ENCODE assay signal across 17 cellular contexts in the genomic region with DNA sequence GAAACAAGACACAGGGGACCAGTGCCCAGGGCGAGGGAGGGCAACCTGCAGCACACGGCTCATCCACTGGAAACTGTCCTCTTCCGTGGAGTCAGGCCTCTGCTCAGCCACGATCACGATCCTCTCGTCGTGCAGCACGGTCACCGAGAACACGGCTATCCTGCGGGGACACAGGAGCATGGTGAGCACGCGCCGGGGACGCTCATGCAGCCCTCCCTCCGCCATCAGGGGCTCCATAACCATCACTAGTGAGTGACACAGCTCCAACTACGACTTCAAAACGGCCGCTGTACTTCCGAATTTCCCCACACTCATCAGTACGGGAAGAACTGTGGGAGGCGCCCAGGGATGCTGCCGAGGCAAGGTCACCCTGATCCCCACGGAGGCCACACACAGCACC.
A peak's percentile ranks its signal among the peaks of the same experiment; 100 is the strongest.
DNase-seq lines count a peak whose midpoint lies in the region; ATAC-seq and TF ChIP-seq lines count a peak whose summit lies in the region.
"Had no signal": no experiment of that assay in that cellular context is flagged by ENCODE, and none has a peak within 500 bp of the region (broad histone marks: within the 10 kb centered on the region; RNA-seq: fewer than 3 reads in every experiment).

No MANE protein-coding gene starts in this region.

- no peak for ATAC-seq in GM18511 (IDR thresholded peaks at IDR 0.05; ENCODE audit: unreplicated experiment)
- ATAC-seq: A549; CD8-positive, alpha-beta T cell; GM12878; K562 had no signal

- H3K27me3 Mint-ChIP-seq in osteocyte (ENCODE audit: unreplicated experiment): no peaks in the 10 kb centered on the region

- H3K18ac ChIP-seq in mesenchymal stem cell (ENCODE audit: low read depth in 1 of 2, low read length in 2 of 2): no peak overlapping the region

- peak overlapping the region in 1 of 2 experiments; percentile 18 for H2BK12ac ChIP-seq in mesenchymal stem cell (ENCODE audit: low read length in 2 of 2)

- H3K9me3 ChIP-seq in mesenchymal stem cell (ENCODE audit: control insufficient read depth, low read length) (no peaks in the 10 kb centered on the region), sigmoid colon (no peaks in the 10 kb centered on the region), testis (no peaks in the 10 kb centered on the region)
- H3K9me3 ChIP-seq: A549 had no signal

- H3K27me3 ChIP-seq in mesenchymal stem cell (ENCODE audit: control insufficient read depth in 1 of 2, insufficient read depth in 1 of 2, low read length in 2 of 2): no peaks in the 10 kb centered on the region
- no peaks in the 10 kb centered on the region for H3K27me3 ChIP-seq in sigmoid colon
- H3K27me3 ChIP-seq in testis: no peaks in the 10 kb centered on the region

- H3K36me3 Mint-ChIP-seq in osteocyte (ENCODE audit: unreplicated experiment): peaks cover 56% of the 10 kb centered on the region

- H4K91ac ChIP-seq in mesenchymal stem cell (ENCODE audit: low read length): no peak overlapping the region

- no peak overlapping the region for H2AFZ ChIP-seq in mesenchymal stem cell (ENCODE audit: low read depth, low read length)

- no peak overlapping the region for H2AK5ac ChIP-seq in mesenchymal stem cell (ENCODE audit: low read length, severe bottlenecking)

- no peak for TF ChIP-seq CTCF in sigmoid colon (IDR thresholded peaks at IDR 0.05)
- TF ChIP-seq CTCF in testis (IDR thresholded peaks at IDR 0.05): no peak
- TF ChIP-seq CTCF in osteocyte (IDR thresholded peaks at IDR 0.05): no peak

- peak overlapping the region in 1 of 2 experiments; percentile 45 for H3K14ac ChIP-seq in mesenchymal stem cell (ENCODE audit: low read length in 2 of 2)

- H4K8ac ChIP-seq in mesenchymal stem cell (ENCODE audit: low read length): peak overlapping the region; percentile 19

- H3K36me3 ChIP-seq in mesenchymal stem cell (ENCODE audit: control insufficient read depth in 1 of 2, insufficient read depth in 2 of 2, low read depth in 1 of 2, low read length in 2 of 2) (peaks cover 61 to 89% of the 10 kb centered on the region in 2 experiments), sigmoid colon (peaks cover 31 to 92% (median 54%) of the 10 kb centered on the region in 4 donors), testis (ENCODE audit: low read depth, missing control alignments) (no peaks in the 10 kb centered on the region)

- H2BK15ac ChIP-seq in mesenchymal stem cell (ENCODE audit: low read depth, poor library complexity, severe bottlenecking): no peak overlapping the region

- no peak overlapping the region for H3K27ac ChIP-seq in mesenchymal stem cell (ENCODE audit: low read length, poor library complexity, severe bottlenecking)
- H3K27ac ChIP-seq in sigmoid colon: no peak overlapping the region
- H3K27ac ChIP-seq in testis: no peak overlapping the region
- H3K27ac ChIP-seq: 22Rv1, A549 had no signal

- no peak overlapping the region for H3K4me3 Mint-ChIP-seq in osteocyte (ENCODE audit: unreplicated experiment)
- H3K4me3 Mint-ChIP-seq: CD8-positive, alpha-beta T cell had no signal

- peak; percentile 24 for DNase-seq in activated effector memory CD4-positive, alpha-beta T cell treated with anti-CD3 and anti-CD28 coated beads, Interleukin-2, amount 50 U/mL, for 16 hours
- DNase-seq in activated effector memory CD4-positive, alpha-beta T cell treated with Interleukin-2 at 50 U/mL for 16 hours: no peak
- DNase-seq in mesenchymal stem cell (no peak), sigmoid colon (peak; percentile 54), testis (no peak), osteocyte (ENCODE audit: extremely low spot score, unreplicated experiment) (no peak)
- DNase-seq: AML-193; Calu3; CD8-positive, alpha-beta T cell; DMS79 treated with DMSO at 0.1 percent for 48 hours; HCEC 1CT; IMR-90 had no signal

- no peak overlapping the region for H2BK5ac ChIP-seq in mesenchymal stem cell (ENCODE audit: low read depth, low read length, poor library complexity, severe bottlenecking)

- no peak overlapping the region for H3K27ac Mint-ChIP-seq in osteocyte (ENCODE audit: unreplicated experiment)
- H3K27ac Mint-ChIP-seq: CD8-positive, alpha-beta T cell had no signal

- H3K9ac ChIP-seq in mesenchymal stem cell (ENCODE audit: low read length): no peak overlapping the region

- TF ChIP-seq POLR2A in sigmoid colon (IDR thresholded peaks at IDR 0.05): no peak
- TF ChIP-seq POLR2A in testis (IDR thresholded peaks at IDR 0.05): no peak

- no peak for TF ChIP-seq EP300 in sigmoid colon (IDR thresholded peaks at IDR 0.05)

- no peak overlapping the region for H3K4ac ChIP-seq in mesenchymal stem cell (ENCODE audit: low read depth in 1 of 2, low read length in 2 of 2)

- WGBS in mesenchymal stem cell: 98% methylated on average over 24 of the region's 24 CpGs
- WGBS in sigmoid colon, 2 donors: 96 to 97% methylated on average over 24 of the region's 24 CpGs
- WGBS in testis, 2 donors: 82 to 90% methylated on average over 2 to 24 of the region's 24 CpGs

- H3K4me2 ChIP-seq in mesenchymal stem cell (ENCODE audit: low read length, poor library complexity, severe bottlenecking): no peak overlapping the region
- H3K4me2 ChIP-seq: A549 had no signal

- H3K4me1 ChIP-seq in mesenchymal stem cell (ENCODE audit: control insufficient read depth, insufficient read depth, low read depth, low read length) (peaks cover 12% of the 10 kb centered on the region), sigmoid colon (peaks cover 0 to 7% (median 0%) of the 10 kb centered on the region in 4 donors), testis (no peaks in the 10 kb centered on the region)
- H3K4me1 ChIP-seq: A549 had no signal

- peaks cover 18% of the 10 kb centered on the region for H3K79me1 ChIP-seq in mesenchymal stem cell (replicated peaks; ENCODE audit: low read length, poor library complexity, severe bottlenecking)

- H2BK120ac ChIP-seq in mesenchymal stem cell (ENCODE audit: low read depth, low read length): no peak overlapping the region

- H3K4me1 Mint-ChIP-seq in osteocyte (ENCODE audit: unreplicated experiment): peaks cover 13% of the 10 kb centered on the region

- H3K4me3 ChIP-seq in mesenchymal stem cell (ENCODE audit: insufficient read depth in 1 of 2, low read depth in 1 of 2, low read length in 2 of 2) (no peak overlapping the region), sigmoid colon (no peak overlapping the region), testis (no peak overlapping the region)
- H3K4me3 ChIP-seq: A549, GM12878, K562 had no signal

- H3K9me3 Mint-ChIP-seq in osteocyte (ENCODE audit: unreplicated experiment): no peaks in the 10 kb centered on the region
- H3K9me3 Mint-ChIP-seq: CD8-positive, alpha-beta T cell had no signal

- intact Hi-C loops in sigmoid colon (cut with DNase I): no loop called here
- intact Hi-C loops in testis (cut with DNase I; ENCODE audit: low total_unique reads): no loop called here

- no peak overlapping the region for H3K23ac ChIP-seq in mesenchymal stem cell (ENCODE audit: low read length in 2 of 2)

Comparison
In these comparisons a context has a peak if more than half of its experiments do, and no peak if none do; other contexts are left out.
1. DNase-seq: peak in activated effector memory CD4-positive, alpha-beta T cell treated with anti-CD3 and anti-CD28 coated beads, Interleukin-2, amount 50 U/mL, for 16 hours (single experiment) and sigmoid colon (single experiment); none in activated effector memory CD4-positive, alpha-beta T cell treated with Interleukin-2 at 50 U/mL for 16 hours (single experiment), mesenchymal stem cell (single experiment), testis (single experiment) and osteocyte (single experiment).